ENCODE assay signal across 19 cellular contexts in the genomic region with DNA sequence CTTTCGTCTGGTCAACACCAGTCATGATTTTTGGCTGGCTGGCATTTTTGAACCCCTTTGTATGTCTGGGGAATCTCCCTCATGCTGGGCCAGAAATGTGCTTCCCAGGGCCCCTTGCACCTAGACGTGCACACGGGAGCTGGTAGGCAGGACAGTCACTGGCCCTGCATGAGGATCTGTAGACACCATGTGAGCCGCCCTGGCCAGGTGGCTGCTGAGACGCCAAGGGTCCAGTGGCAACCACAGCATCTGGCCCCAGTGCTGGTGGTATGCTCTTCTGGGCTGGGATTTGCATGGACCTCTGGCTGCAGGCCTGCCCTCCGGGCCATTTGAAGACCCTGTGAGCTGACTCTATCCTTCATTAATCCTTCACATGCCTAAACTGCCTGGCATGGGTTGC.
"Had no signal": no experiment of that assay in that cellular context is flagged by ENCODE, and none has a peak within 500 bp of the region (broad histone marks: within the 10 kb centered on the region; RNA-seq: fewer than 3 reads in every experiment).

No MANE protein-coding gene starts in this region.

- H3K9me3 ChIP-seq: left lung, uterus had no signal

- H3K27me3 ChIP-seq: left lung, neural progenitor cell, ovary, uterus had no signal

- H3K4me1 ChIP-seq: neural progenitor cell, uterus had no signal

- H3K36me3 ChIP-seq: heart left ventricle, left lung, neural progenitor cell, ovary, uterus had no signal

- H3K27ac Mint-ChIP-seq: neural progenitor cell, progenitor cell of endocrine pancreas had no signal

- H3K36me3 Mint-ChIP-seq: natural killer cell treated with Interleukin-12 subunit alpha and Interleukin-12 subunit beta and Interleukin-15 and Interleukin-18, amount 100 ng/mL, for 72 hours; neural progenitor cell; type B pancreatic cell had no signal

- DNase-seq: effector memory CD4-positive, alpha-beta T cell; islet precursor cell; mesenchymal stem cell; midbrain; nucleus accumbens; ovary; small intestine; stimulated activated CD4-positive, alpha-beta T cell treated with anti-CD3 and anti-CD28 coated beads, Interleukin-2, amount 100 ng/mL, for 48 hours; stimulated activated naive CD4-positive, alpha-beta T cell treated with Interleukin-2 at 50 U/mL for 16 hours; uterus had no signal

- H3K4me3 Mint-ChIP-seq: natural killer cell treated with Interleukin-12 subunit alpha and Interleukin-12 subunit beta and Interleukin-15 and Interleukin-18, amount 100 ng/mL, for 72 hours; neural progenitor cell; type B pancreatic cell had no signal

- H3K9me3 Mint-ChIP-seq: natural killer cell treated with Interleukin-12 subunit alpha and Interleukin-12 subunit beta and Interleukin-15 and Interleukin-18, amount 100 ng/mL, for 72 hours; type B pancreatic cell had no signal

- H3K27ac ChIP-seq: heart left ventricle, left lung, neural progenitor cell, ovary, uterus had no signal

- ATAC-seq: esophagus mucosa; heart left ventricle; left lung; natural killer cell treated with Interleukin-12 subunit alpha and Interleukin-12 subunit beta and Interleukin-15 and Interleukin-18, amount 100 ng/mL, for 72 hours; right cardiac atrium had no signal

- H3K4me3 ChIP-seq: heart left ventricle, left lung, lung, neural progenitor cell, ovary, uterus had no signal
